13 cellular contexts compared by ENCODE assay signal in genomic region chr9:69820955-69821788, GRCh38. TPM values are rescaled to one million over a fixed set of nuclear protein-coding genes. Genes with fewer than 3 reads are reported as not detected.
DNase-seq lines count a peak whose midpoint lies in the region; ATAC-seq and TF ChIP-seq lines count a peak whose summit lies in the region.
"Had no signal": no experiment of that assay in that cellular context is flagged by ENCODE, and none has a peak within 500 bp of the region (broad histone marks: within the 10 kb centered on the region; RNA-seq: fewer than 3 reads in every experiment).

No MANE protein-coding gene starts in this region.

- no peak for ATAC-seq in HCT116
- no peak for ATAC-seq in HG02763 (IDR thresholded peaks at IDR 0.05; ENCODE audit: unreplicated experiment)
- ATAC-seq in HG02571 (IDR thresholded peaks at IDR 0.05; ENCODE audit: unreplicated experiment) = no peak
- no peak for ATAC-seq in left lung

- peaks cover 69% of the 10 kb centered on the region for H3K4me1 ChIP-seq in A673 (ENCODE audit: insufficient read depth, low read length, poor library complexity, severe bottlenecking)
- no peaks in the 10 kb centered on the region for H3K4me1 ChIP-seq in HCT116 (ENCODE audit: control insufficient read depth in 1 of 2, insufficient read depth in 2 of 2, low read length in 2 of 2)
- no peaks in the 10 kb centered on the region for H3K4me1 ChIP-seq in colonic mucosa
- no peaks in the 10 kb centered on the region for H3K4me1 ChIP-seq in muscle layer of duodenum (ENCODE audit: control insufficient read depth in 1 of 2, insufficient read depth in 2 of 2, low read length in 2 of 2)
- H3K4me1 ChIP-seq in left lung = peaks cover 0 to 4% of the 10 kb centered on the region in 2 donors

- H3K36me3 ChIP-seq in A673 (ENCODE audit: insufficient read depth, low read length, poor library complexity, severe bottlenecking) (no peaks in the 10 kb centered on the region), HCT116 (ENCODE audit: control insufficient read depth in 1 of 2, insufficient read depth in 2 of 2, low read length in 2 of 2) (no peaks in the 10 kb centered on the region), colonic mucosa (no peaks in the 10 kb centered on the region), muscle layer of duodenum (ENCODE audit: control insufficient read depth in 1 of 2, insufficient read depth in 2 of 2, low read length in 2 of 2) (no peaks in the 10 kb centered on the region), left lung (no peaks in the 10 kb centered on the region)

- TF ChIP-seq CTCF in A673 (conservative IDR thresholded peaks at IDR 0.05; ENCODE audit: low read depth, low read length) (no peak), HCT116 (IDR thresholded peaks at IDR 0.05 in 2 of 3, conservative IDR thresholded peaks at IDR 0.05 in 1 of 3; ENCODE audit: borderline replicate concordance in 1 of 3, insufficient read depth in 1 of 3, low read depth in 2 of 3, low read length in 2 of 3) (no peak), colonic mucosa (IDR thresholded peaks at IDR 0.05) (no peak), left lung (IDR thresholded peaks at IDR 0.05) (no peak)

- DNase-seq in A673 (ENCODE audit: low spot score) (peak; percentile 39), HCT116 (ENCODE audit: low read depth, low spot score) (no peak), colonic mucosa (no peak), NCI-H526 treated with DMSO at 0.1 percent for 48 hours (lab: John Stamatoyannopoulos, UW) (no peak), left lung (no peak)
- DNase-seq: posterior cingulate gyrus, T1000 had no signal

- H3K9me2 ChIP-seq in HCT116 (ENCODE audit: insufficient read depth) = no peaks in the 10 kb centered on the region

- no peaks in the 10 kb centered on the region for H3K27me3 ChIP-seq in A673 (replicated peaks; ENCODE audit: insufficient read depth, low read depth, low read length, poor library complexity)
- no peaks in the 10 kb centered on the region for H3K27me3 ChIP-seq in HCT116 (ENCODE audit: insufficient read depth, low read length)
- no peaks in the 10 kb centered on the region for H3K27me3 ChIP-seq in colonic mucosa
- H3K27me3 ChIP-seq in muscle layer of duodenum (ENCODE audit: low read depth, low read length) = peaks cover 7% of the 10 kb centered on the region
- peaks cover 0 to 26% of the 10 kb centered on the region in 2 donors for H3K27me3 ChIP-seq in left lung

- BruUV-seq in A673 (replicated peaks; lab: Mats Ljungman, UMichigan) = TSS peak; percentile 50
- no TSS peak for BruUV-seq in HCT116 (replicated peaks; lab: Mats Ljungman, UMichigan)

- H3K4me3 ChIP-seq in A673 (ENCODE audit: low read depth, low read length, poor library complexity, severe bottlenecking) = no peak overlapping the region
- H3K4me3 ChIP-seq in HCT116 (replicated peaks in 1 of 2; ENCODE audit: low read depth in 1 of 2, low read length in 2 of 2) = no peak overlapping the region
- peak overlapping the region; percentile 16 for H3K4me3 ChIP-seq in colonic mucosa
- peak overlapping the region; percentile 24 to 27 for H3K4me3 ChIP-seq in muscle layer of duodenum (ENCODE audit: low read depth in 1 of 2, low read length in 2 of 2)
- no peak overlapping the region for H3K4me3 ChIP-seq in left lung

- no peak for TF ChIP-seq RAD21 in HCT116 (IDR thresholded peaks at IDR 0.05; ENCODE audit: low read depth)

- no peak overlapping the region for H3K9ac ChIP-seq in HCT116 (ENCODE audit: low read length)
- H3K9ac ChIP-seq in colonic mucosa (ENCODE audit: low read depth in 2 of 2, low read length in 2 of 2) = no peak overlapping the region

- CTCF ChIA-PET in A673 (lab: Charles Lee) (no interaction called here), HCT116 (lab: Charles Lee) (no interaction called here)

- peak overlapping the region; percentile 72 for H3K27ac ChIP-seq in A673 (ENCODE audit: low read depth, low read length, poor library complexity, severe bottlenecking)
- no peak overlapping the region for H3K27ac ChIP-seq in HCT116 (ENCODE audit: low read depth, low read length)
- H3K27ac ChIP-seq in colonic mucosa = no peak overlapping the region
- no peak overlapping the region for H3K27ac ChIP-seq in muscle layer of duodenum (ENCODE audit: low read length)
- H3K27ac ChIP-seq in left lung = no peak overlapping the region

- TF ChIP-seq POLR2A in HCT116 (IDR thresholded peaks at IDR 0.05; ENCODE audit: borderline replicate concordance, extremely low read depth, insufficient read depth, insufficient read length) = no peak

- H3K9me3 ChIP-seq in A673 (ENCODE audit: low read depth, low read length, poor library complexity, severe bottlenecking) (no peaks in the 10 kb centered on the region), HCT116 (ENCODE audit: control insufficient read depth in 1 of 2, insufficient read depth in 1 of 2, low read depth in 1 of 2, low read length in 2 of 2) (no peaks in the 10 kb centered on the region), colonic mucosa (no peaks in the 10 kb centered on the region), muscle layer of duodenum (ENCODE audit: control insufficient read depth in 1 of 2, low read length in 2 of 2) (no peaks in the 10 kb centered on the region), left lung (no peaks in the 10 kb centered on the region)

- intact Hi-C loops in A673 (cut with micrococcal nuclease; ENCODE audit: unreplicated experiment) = loop anchor here (5.0 kb wide), 1 partner anchor 74 kb away; no protein-coding TSS in a partner anchor
- intact Hi-C loops in HCT116 (cut with micrococcal nuclease) = no loop called here
- intact Hi-C loops in colonic mucosa (cut with DNase I) = no loop called here
- intact Hi-C loops in left lung (cut with DNase I) = no loop called here

- peak overlapping the region; percentile 79 for H2AFZ ChIP-seq in HCT116 (ENCODE audit: low read depth, low read length, poor library complexity, severe bottlenecking)

- RAD21 ChIA-PET in HCT116 (lab: Charles Lee; ENCODE audit: low non-redundant PET in 1 of 2, low total read pairs in 2 of 2, uncharacterized antibody in 2 of 2, unreplicated experiment in 2 of 2) = no interaction called here

- H3K4me2 ChIP-seq in HCT116 (ENCODE audit: low read length) = peak overlapping the region; percentile 40

- H3K79me2 ChIP-seq in HCT116 (ENCODE audit: insufficient read depth, low read length) = no peaks in the 10 kb centered on the region

- H4K20me1 ChIP-seq in HCT116 (ENCODE audit: insufficient read depth) = no peaks in the 10 kb centered on the region

- POLR2A ChIA-PET in A673 (lab: Charles Lee; ENCODE audit: low non-redundant PET) = no interaction called here
- POLR2A ChIA-PET in HCT116 (lab: Charles Lee) = no interaction called here

TF ChIP-seq in HCT116, 20 proteins besides CTCF, POLR2A, EP300 and RAD21 (continues in another document):
- no peak for TF ChIP-seq ELF1 (IDR thresholded peaks at IDR 0.05; ENCODE audit: borderline replicate concordance, low read depth)
- no peak for TF ChIP-seq REST (IDR thresholded peaks at IDR 0.05; ENCODE audit: low read depth)
- no peak for TF ChIP-seq FOSL1 (IDR thresholded peaks at IDR 0.05; ENCODE audit: low read depth)
- no peak for TF ChIP-seq EZH2 (IDR thresholded peaks at IDR 0.05)
- TF ChIP-seq SP1 (IDR thresholded peaks at IDR 0.05; ENCODE audit: low read depth) = no peak
- no peak for TF ChIP-seq CBX3 (IDR thresholded peaks at IDR 0.05; ENCODE audit: low read depth)
- TF ChIP-seq ZNF274 (IDR thresholded peaks at IDR 0.05; ENCODE audit: low read depth, low read length) = no peak
- TF ChIP-seq EZH2phosphoT487 (IDR thresholded peaks at IDR 0.05; ENCODE audit: borderline replicate concordance) = no peak
- no peak for TF ChIP-seq TCF7L2 (IDR thresholded peaks at IDR 0.05; ENCODE audit: borderline replicate concordance, extremely low read depth, insufficient read depth, insufficient read length)
- TF ChIP-seq SRF (IDR thresholded peaks at IDR 0.05; ENCODE audit: low read depth) = no peak
- TF ChIP-seq CEBPB (IDR thresholded peaks at IDR 0.05; ENCODE audit: low read depth) = no peak
- no peak for TF ChIP-seq EGR1 (IDR thresholded peaks at IDR 0.05; ENCODE audit: low read depth)
- no peak for TF ChIP-seq MAX (IDR thresholded peaks at IDR 0.05)
- TF ChIP-seq ZFX (IDR thresholded peaks at IDR 0.05) = no peak
- no peak for TF ChIP-seq YY1 (IDR thresholded peaks at IDR 0.05; ENCODE audit: extremely low read depth, insufficient replicate concordance, low read depth, low read length)

RNA-seq across cellular contexts. Expression of gene CFAP95, which starts 0.6 kb away (rescaled TPM):
- 1.5 and 2.6 TPM in 2 replicates for total RNA-seq in A673 (2021)
- total RNA-seq in HCT116 (2021; ENCODE audit: unreplicated experiment) = not detected
- 0.35 TPM in 1 of 2 replicates, not detected in the other for polyA plus RNA-seq in HCT116 (2012)
- total RNA-seq in colonic mucosa = under 1 TPM in 1 of 2 donors, not detected in 1; 0.58 TPM
- 1 to 10 TPM in 1 of 2 donors, not detected in 1; 3.2 TPM for total RNA-seq in left lung
- total RNA-seq: activated T-cell treated with anti-CD3 and anti-CD28 coated beads, Interleukin-2, amount 50 U/mL, for 4 hours; HepG2; urinary bladder had no signal
- polyA plus RNA-seq: HepG2, urinary bladder had no signal

Comparison
In these comparisons a context has a peak if more than half of its experiments do, and no peak if none do; other contexts are left out.
1. H3K4me3 ChIP-seq: peak in colonic mucosa (single experiment) and muscle layer of duodenum (2 of 2); none in A673 (single experiment), HCT116 (0 of 2) and left lung (0 of 2).